17 cellular contexts compared by ENCODE assay signal in genomic region chr10:71300555-71301370, GRCh38. TPM values are rescaled to one million over a fixed set of nuclear protein-coding genes. Genes with fewer than 3 reads are reported as not detected.
DNase-seq lines count a peak whose midpoint lies in the region; ATAC-seq and TF ChIP-seq lines count a peak whose summit lies in the region.
"Had no signal": no experiment of that assay in that cellular context is flagged by ENCODE, and none has a peak within 500 bp of the region (broad histone marks: within the 10 kb centered on the region; RNA-seq: fewer than 3 reads in every experiment).

No MANE protein-coding gene starts in this region.

- intact Hi-C loops in MCF 10A (cut with micrococcal nuclease) (no loop called here), left lung (cut with DNase I) (no loop called here)

- no peak overlapping the region for H3K4me3 ChIP-seq in left lung
- H3K4me3 ChIP-seq: GM12878, HAP-1, Peyer's patch had no signal

- BruUV-seq in MCF 10A (replicated peaks; lab: Mats Ljungman, UMichigan): no TSS peak

- no peaks in the 10 kb centered on the region for H3K9me3 Mint-ChIP-seq in stimulated activated naive CD8-positive, alpha-beta T cell treated with anti-CD3 and anti-CD28 coated beads, Interleukin-15, amount 100 ng/mL, for 72 hours
- H3K9me3 Mint-ChIP-seq in MCF 10A (ENCODE audit: unreplicated experiment): no peaks in the 10 kb centered on the region
- H3K9me3 Mint-ChIP-seq: IgD-negative memory B cell had no signal

- peaks cover 58% of the 10 kb centered on the region for H3K36me3 Mint-ChIP-seq in MCF 10A (ENCODE audit: insufficient read depth, unreplicated experiment)
- H3K36me3 Mint-ChIP-seq: IgD-negative memory B cell had no signal

- H3K9me3 ChIP-seq in left lung: no peaks in the 10 kb centered on the region
- H3K9me3 ChIP-seq: HAP-1, Peyer's patch had no signal

- no peak for TF ChIP-seq CTCF in MCF 10A (IDR thresholded peaks at IDR 0.05; ENCODE audit: unreplicated experiment)
- TF ChIP-seq CTCF in foreskin keratinocyte (conservative IDR thresholded peaks at IDR 0.05): no peak
- no peak for TF ChIP-seq CTCF in left lung (IDR thresholded peaks at IDR 0.05)

- peak; percentile 16 for ATAC-seq in stimulated activated naive CD8-positive, alpha-beta T cell treated with anti-CD3 and anti-CD28 coated beads, Interleukin-15, amount 100 ng/mL, for 72 hours
- ATAC-seq in stimulated activated naive CD8-positive, alpha-beta T cell treated with anti-CD3 and anti-CD28 coated beads, Interleukin-15, Interleukin-2, amounts not matched to agents 100 U/mL and 50 U/mL, for 24 hours: no peak
- ATAC-seq in foreskin keratinocyte: peak; percentile 66
- ATAC-seq in left lung: no peak
- ATAC-seq: GM12878 had no signal

- H3K4me1 ChIP-seq in foreskin keratinocyte (peaks cover 5% of the 10 kb centered on the region), left lung (no peaks in the 10 kb centered on the region)
- H3K4me1 ChIP-seq: HAP-1, Peyer's patch had no signal

- H3K27me3 ChIP-seq in foreskin keratinocyte (peaks cover 8% of the 10 kb centered on the region), left lung (no peaks in the 10 kb centered on the region)
- H3K27me3 ChIP-seq: Peyer's patch had no signal

- peaks cover 0 to 31% of the 10 kb centered on the region in 2 donors for H3K36me3 ChIP-seq in left lung
- H3K36me3 ChIP-seq: HAP-1 had no signal

- no peak overlapping the region for H3K4me3 Mint-ChIP-seq in stimulated activated naive CD8-positive, alpha-beta T cell treated with anti-CD3 and anti-CD28 coated beads, Interleukin-15, amount 100 ng/mL, for 72 hours
- no peak overlapping the region for H3K4me3 Mint-ChIP-seq in MCF 10A (ENCODE audit: unreplicated experiment)
- H3K4me3 Mint-ChIP-seq: IgD-negative memory B cell had no signal

- no peak overlapping the region for H3K27ac Mint-ChIP-seq in stimulated activated naive CD8-positive, alpha-beta T cell treated with anti-CD3 and anti-CD28 coated beads, Interleukin-15, amount 100 ng/mL, for 72 hours
- H3K27ac Mint-ChIP-seq in MCF 10A (ENCODE audit: low read depth, unreplicated experiment): no peak overlapping the region
- H3K27ac Mint-ChIP-seq: IgD-negative memory B cell had no signal

- POLR2A ChIA-PET in MCF 10A (lab: Yijun Ruan, JAX): no interaction called here

- no peak overlapping the region for H3K27ac ChIP-seq in foreskin keratinocyte
- H3K27ac ChIP-seq in left lung: no peak overlapping the region
- H3K27ac ChIP-seq: Peyer's patch had no signal

- no peaks in the 10 kb centered on the region for H3K4me1 Mint-ChIP-seq in stimulated activated naive CD8-positive, alpha-beta T cell treated with anti-CD3 and anti-CD28 coated beads, Interleukin-15, amount 100 ng/mL, for 72 hours
- no peaks in the 10 kb centered on the region for H3K4me1 Mint-ChIP-seq in MCF 10A (ENCODE audit: insufficient read depth, unreplicated experiment)

- peaks cover 16% of the 10 kb centered on the region for H3K27me3 Mint-ChIP-seq in stimulated activated naive CD8-positive, alpha-beta T cell treated with anti-CD3 and anti-CD28 coated beads, Interleukin-15, amount 100 ng/mL, for 72 hours
- H3K27me3 Mint-ChIP-seq in MCF 10A (ENCODE audit: insufficient read depth, unreplicated experiment): no peaks in the 10 kb centered on the region

- no peak for DNase-seq in stimulated activated naive CD8-positive, alpha-beta T cell treated with anti-CD3 and anti-CD28 coated beads, Interleukin-15, amount 100 ng/mL, for 72 hours
- DNase-seq in stimulated activated naive CD8-positive, alpha-beta T cell treated with anti-CD3 and anti-CD28 coated beads, Interleukin-15, Interleukin-2, amounts not matched to agents 100 U/mL and 50 U/mL, for 24 hours: no peak
- peak; percentile 36 for DNase-seq in MCF 10A (ENCODE audit: unreplicated experiment)
- peak; percentile 37 to 62 for DNase-seq in foreskin keratinocyte
- DNase-seq in left lung: no peak
- DNase-seq in COLO829 (ENCODE audit: low spot score): no peak
- DNase-seq in NCI-H128 (lab: John Stamatoyannopoulos, UW; ENCODE audit: unreplicated experiment): no peak
- DNase-seq in GOT3 (lab: John Stamatoyannopoulos, UW): no peak
- DNase-seq: DMS53, MV-4-11, NCI-H146, NCI-H2081 treated with DMSO at 0.1 percent for 48 hours, NCI-H446, Peyer's patch had no signal

- CTCF ChIA-PET in MCF 10A (lab: Yijun Ruan, JAX): interaction anchor here (0.6 to 3.0 kb wide), 3 partner anchors 16 to 726 kb away, joined by 3 to 15 read pairs (median 3); no protein-coding TSS in a partner anchor

RNA-seq across cellular contexts. Expression of gene SLC29A3, which starts 18.3 kb away (rescaled TPM):
- total RNA-seq in MCF 10A (2022) (3.6 and 4.0 TPM in 2 replicates), foreskin keratinocyte (0.71 and 0.74 TPM in 2 replicates), left lung (10 to 100 TPM in 1 of 2 donors, 1 to 10 TPM in 1; 7.8 to 13.4 TPM)
- 0.45 and 0.96 TPM in 2 replicates for polyA plus RNA-seq in foreskin keratinocyte

Comparison
In these comparisons a context has a peak if more than half of its experiments do, and no peak if none do; other contexts are left out.
1. ATAC-seq: peak in stimulated activated naive CD8-positive, alpha-beta T cell treated with anti-CD3 and anti-CD28 coated beads, Interleukin-15, amount 100 ng/mL, for 72 hours (single experiment) and foreskin keratinocyte (single experiment); none in stimulated activated naive CD8-positive, alpha-beta T cell treated with anti-CD3 and anti-CD28 coated beads, Interleukin-15, Interleukin-2, amounts not matched to agents 100 U/mL and 50 U/mL, for 24 hours (single experiment) and left lung (single experiment).
2. DNase-seq: peak in MCF 10A (single experiment) and foreskin keratinocyte (2 of 2); none in stimulated activated naive CD8-positive, alpha-beta T cell treated with anti-CD3 and anti-CD28 coated beads, Interleukin-15, amount 100 ng/mL, for 72 hours (0 of 2), stimulated activated naive CD8-positive, alpha-beta T cell treated with anti-CD3 and anti-CD28 coated beads, Interleukin-15, Interleukin-2, amounts not matched to agents 100 U/mL and 50 U/mL, for 24 hours (single experiment), left lung (0 of 2), COLO829 (single experiment), NCI-H128 (single experiment) and GOT3 (single experiment).